Comparison of ENCODE assay signal across 21 cellular contexts in genomic region chr1:112833806-112834205, GRCh38.
DNase-seq lines count a peak whose midpoint lies in the region; ATAC-seq and TF ChIP-seq lines count a peak whose summit lies in the region.
"Had no signal": no experiment of that assay in that cellular context is flagged by ENCODE, and none has a peak within 500 bp of the region (broad histone marks: within the 10 kb centered on the region; RNA-seq: fewer than 3 reads in every experiment).

No MANE protein-coding gene starts in this region.

- no peak overlapping the region for H3K4me3 ChIP-seq in testis
- H3K4me3 ChIP-seq: A549 had no signal

- no peaks in the 10 kb centered on the region for H3K9me3 ChIP-seq in testis
- H3K9me3 ChIP-seq: A549, Caco-2 had no signal

- intact Hi-C loops in testis (cut with DNase I; ENCODE audit: low total_unique reads), result no loop called here

- DNase-seq in DMS79 (lab: John Stamatoyannopoulos, UW) (peak; percentile 15), LHCN-M2 (ENCODE audit: low read depth) (peak; percentile 40), SW480 (ENCODE audit: low spot score) (peak; percentile 26), kidney tubule cell (ENCODE audit: low spot score) (peak; percentile 16), testis (no peak), NCI-H82 (lab: John Stamatoyannopoulos, UW) (no peak)
- DNase-seq in stimulated activated CD4-positive, alpha-beta T cell treated with anti-CD3 and anti-CD28 coated beads, Interleukin-4, amount 100 ng/mL, for 1 hour, result no peak
- DNase-seq: C1 segment of cervical spinal cord; Caco-2; CD4-positive, alpha-beta memory T cell; GF-D8; H7; KG1; NCI-H1092 treated with DMSO at 0.1 percent for 48 hours; NCI-H1436; NCI-H187; NCI-H526 treated with DMSO at 0.1 percent for 48 hours; SHP77 had no signal

- no peak for ATAC-seq in HG03095 (IDR thresholded peaks at IDR 0.05; ENCODE audit: unreplicated experiment)
- ATAC-seq: A549 had no signal

- H3K27ac ChIP-seq in testis, result no peak overlapping the region
- H3K27ac ChIP-seq: A549, RWPE1 had no signal

- no peaks in the 10 kb centered on the region for H3K27me3 ChIP-seq in testis

- no peaks in the 10 kb centered on the region for H3K4me1 ChIP-seq in testis
- H3K4me1 ChIP-seq: A549 had no signal

- no peak for TF ChIP-seq CTCF in testis (IDR thresholded peaks at IDR 0.05)

- H3K36me3 ChIP-seq in testis (ENCODE audit: low read depth, missing control alignments), result no peaks in the 10 kb centered on the region

- 71 to 98% methylated on average over 2 of the region's 2 CpGs for WGBS in testis, 2 donors

- no peak for TF ChIP-seq POLR2A in testis (IDR thresholded peaks at IDR 0.05)

Comparison
In these comparisons a context has a peak if more than half of its experiments do, and no peak if none do; other contexts are left out.
1. DNase-seq: peak in DMS79 (single experiment), LHCN-M2 (single experiment), SW480 (single experiment) and kidney tubule cell (single experiment); none in testis (single experiment), NCI-H82 (single experiment) and stimulated activated CD4-positive, alpha-beta T cell treated with anti-CD3 and anti-CD28 coated beads, Interleukin-4, amount 100 ng/mL, for 1 hour (single experiment).